ENCODE assay signal across 9 cellular contexts in genomic region chr11:117950999-117951961, GRCh38. TPM values are rescaled to one million over a fixed set of nuclear protein-coding genes. Genes with fewer than 3 reads are reported as not detected.
DNase-seq lines count a peak whose midpoint lies in the region; ATAC-seq, FAIRE-seq and TF ChIP-seq lines count a peak whose summit lies in the region.
"Had no signal": no experiment of that assay in that cellular context is flagged by ENCODE, and none has a peak within 500 bp of the region (broad histone marks: within the 10 kb centered on the region; RNA-seq: fewer than 3 reads in every experiment).

No MANE protein-coding gene starts in this region.

- peak overlapping the region; percentile 90 for H3K4me3 Mint-ChIP-seq in T-helper 17 cell
- no peak overlapping the region for H3K4me3 Mint-ChIP-seq in WTC11

- H3K4me1 Mint-ChIP-seq in T-helper 17 cell (peaks cover 53% of the 10 kb centered on the region), WTC11 (no peaks in the 10 kb centered on the region)

- H3K9me3 ChIP-seq in T-helper 17 cell (ENCODE audit: control insufficient read depth, low read length, poor library complexity, severe bottlenecking) = no peaks in the 10 kb centered on the region

- peak; percentile 56 for FAIRE-seq in GM19239 (lab: Jason Lieb, UNC)

- CTCF ChIA-PET in WTC11 (lab: Charles Lee) = interaction anchor here (1.2 to 10.5 kb wide), 5 partner anchors 10 to 131 kb away, joined by 3 to 336 read pairs (median 9); partner anchors contain the start of gene FXYD2

- peak; percentile 3 for DNase-seq in AG20443 (ENCODE audit: low spot score)
- no peak for DNase-seq in GM19239 (ENCODE audit: insufficient read length, low spot score)
- no peak for DNase-seq in T-helper 17 cell
- DNase-seq in effector CD4-positive, alpha-beta T cell = peak; percentile 33
- no peak for DNase-seq in kidney tubule cell (ENCODE audit: low spot score)
- no peak for DNase-seq in mesenteric fat pad (ENCODE audit: low spot score)
- DNase-seq in WTC11 (ENCODE audit: low spot score) = no peak
- no peak for DNase-seq in HuH-7 (ENCODE audit: low spot score)
- DNase-seq: midbrain had no signal

- ATAC-seq in T-helper 17 cell (peak; percentile 70), WTC11 (no peak)

- H3K36me3 Mint-ChIP-seq in T-helper 17 cell (ENCODE audit: low read depth) (no peaks in the 10 kb centered on the region), WTC11 (no peaks in the 10 kb centered on the region)

- H3K9me3 Mint-ChIP-seq in WTC11 = no peaks in the 10 kb centered on the region

- POLR2A ChIA-PET in WTC11 (lab: Charles Lee) = no interaction called here

- no peak for TF ChIP-seq CTCF in WTC11 (IDR thresholded peaks at IDR 0.05)

- H3K27ac Mint-ChIP-seq in T-helper 17 cell (peak overlapping the region; percentile 97), WTC11 (no peak overlapping the region)

- H3K27me3 Mint-ChIP-seq in T-helper 17 cell (no peaks in the 10 kb centered on the region), WTC11 (ENCODE audit: low read depth) (peaks cover 4% of the 10 kb centered on the region; the same call in 1 of the 2 replicates)

TF ChIP-seq in WTC11, 78 proteins besides CTCF, POLR2A, EP300 and RAD21:
- no peak for TF ChIP-seq STAT6 (CRISPR knock-in tag; conservative IDR thresholded peaks at IDR 0.05; ENCODE audit: low read depth)
- no peak for TF ChIP-seq ZSCAN18 (CRISPR knock-in tag; IDR thresholded peaks at IDR 0.05)
- TF ChIP-seq ZNF425 (CRISPR knock-in tag; conservative IDR thresholded peaks at IDR 0.05) = no peak

RNA-seq across cellular contexts. Expression of gene TMPRSS13, which starts 22.1 kb away (rescaled TPM):
- 1 to 10 TPM; 2.0 to 2.4 TPM for total RNA-seq in T-helper 17 cell
- total RNA-seq in mesenteric fat pad = 0.39 TPM
- 0.62 to 1.1 TPM (median 0.63 TPM) in 3 replicates for total RNA-seq in WTC11 (2021)

RNA-seq across cellular contexts. Expression of gene IL10RA, which starts 34.9 kb away (rescaled TPM):
- total RNA-seq in T-helper 17 cell (100 to 1,000 TPM; 262 to 274 TPM), mesenteric fat pad (32.1 TPM), WTC11 (2021) (0.41 to 0.74 TPM (median 0.71 TPM) in 3 replicates)

Comparison
In these comparisons a context has a peak if more than half of its experiments do, and no peak if none do; other contexts are left out.
1. DNase-seq: peak in AG20443 (single experiment) and effector CD4-positive, alpha-beta T cell (single experiment); none in GM19239 (single experiment), T-helper 17 cell (0 of 3), kidney tubule cell (single experiment), mesenteric fat pad (single experiment), WTC11 (single experiment) and HuH-7 (single experiment).
2. RNA of gene IL10RA, which starts 34.9 kb away (total RNA-seq): 262 to 274 TPM in T-helper 17 cell and 32.1 TPM in mesenteric fat pad (single experiment); 0.41 to 0.74 TPM in WTC11; every median in the first group is over 10 times any median in the second.